21 cellular contexts compared by ENCODE assay signal in the genomic region with DNA sequence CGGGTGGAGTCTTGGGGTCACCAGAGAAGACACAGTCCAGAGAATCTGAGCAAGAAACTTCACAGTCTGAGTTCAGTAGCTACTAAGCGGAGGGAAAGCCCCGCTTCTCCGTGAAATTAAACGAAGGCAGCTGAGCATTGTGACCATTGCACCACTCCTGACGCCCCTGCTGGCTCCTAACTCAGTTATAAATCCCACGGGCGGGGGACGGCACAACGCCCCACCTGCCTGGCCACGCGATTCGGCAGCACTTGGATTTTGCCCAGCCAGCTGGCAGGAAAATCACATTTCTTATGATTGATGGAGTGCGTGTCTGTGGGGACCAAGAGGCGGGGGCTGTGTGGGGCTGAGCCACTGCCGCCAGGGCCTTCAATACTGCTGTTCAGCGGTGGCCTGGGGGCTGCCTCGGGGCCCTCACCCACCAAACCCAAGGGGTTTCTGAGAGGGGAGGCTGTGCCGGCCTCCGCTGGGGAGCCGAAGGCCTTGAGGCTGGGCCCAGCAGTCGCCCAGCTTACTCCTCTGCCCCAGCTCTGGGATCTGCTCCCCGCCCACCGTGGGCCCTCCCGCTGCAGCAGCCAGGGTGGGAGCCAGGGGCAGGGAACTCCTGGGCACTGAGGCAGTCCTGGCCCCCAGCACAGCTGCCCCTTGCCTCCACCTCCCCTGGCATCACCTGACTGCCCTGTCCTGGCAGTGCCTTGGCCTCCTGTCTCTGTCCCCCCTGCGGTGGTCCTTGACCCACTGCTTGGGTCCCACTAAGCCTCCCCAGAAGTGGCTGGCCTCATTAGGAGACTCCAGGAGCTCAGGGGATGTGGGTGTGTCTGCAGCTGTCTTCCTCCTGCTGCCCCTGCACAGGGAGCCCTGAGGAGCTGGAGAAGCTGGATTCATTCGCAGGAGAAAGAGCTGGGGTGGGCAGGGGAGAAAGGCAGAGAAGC. TPM values are rescaled to one million over a fixed set of nuclear protein-coding genes. Genes with fewer than 3 reads are reported as not detected.
DNase-seq lines count a peak whose midpoint lies in the region; ATAC-seq and TF ChIP-seq lines count a peak whose summit lies in the region.
"Had no signal": no experiment of that assay in that cellular context is flagged by ENCODE, and none has a peak within 500 bp of the region (broad histone marks: within the 10 kb centered on the region; RNA-seq: fewer than 3 reads in every experiment).

No MANE protein-coding gene starts in this region.

- TF ChIP-seq POLR2A in uterus (IDR thresholded peaks at IDR 0.05) (no peak), stomach (IDR thresholded peaks at IDR 0.05) (no peak)

- H3K4me1 ChIP-seq in mesenchymal stem cell (ENCODE audit: control insufficient read depth, insufficient read depth, low read depth, low read length): peaks cover 10% of the 10 kb centered on the region
- peaks cover 0 to 4% of the 10 kb centered on the region in 2 donors for H3K4me1 ChIP-seq in uterus
- H3K4me1 ChIP-seq in stomach: peaks cover 0 to 4% (median 0%) of the 10 kb centered on the region in 4 donors
- H3K4me1 ChIP-seq: Caco-2 had no signal

- TF ChIP-seq CTCF in uterus (IDR thresholded peaks at IDR 0.05) (no peak), stomach (IDR thresholded peaks at IDR 0.05) (no peak)

- no peak overlapping the region for H2AK5ac ChIP-seq in mesenchymal stem cell (ENCODE audit: low read length, severe bottlenecking)

- no peak overlapping the region for H2BK5ac ChIP-seq in mesenchymal stem cell (ENCODE audit: low read depth, low read length, poor library complexity, severe bottlenecking)

- WGBS in mesenchymal stem cell: 90% methylated on average over 27 of the region's 27 CpGs
- WGBS in stomach, 5 donors: 68 to 73% (median 72%) methylated on average over 23 to 27 of the region's 27 CpGs

- intact Hi-C loops in uterus (cut with DNase I; ENCODE audit: low total_unique reads): no loop called here
- intact Hi-C loops in stomach (cut with DNase I; ENCODE audit: low total_unique reads): no loop called here

- H3K14ac ChIP-seq in mesenchymal stem cell (ENCODE audit: low read length in 2 of 2): no peak overlapping the region

- no peak overlapping the region for H3K4ac ChIP-seq in mesenchymal stem cell (ENCODE audit: low read depth in 1 of 2, low read length in 2 of 2)

- no peak overlapping the region for H2BK12ac ChIP-seq in mesenchymal stem cell (ENCODE audit: low read length in 2 of 2)

- H2BK15ac ChIP-seq in mesenchymal stem cell (ENCODE audit: low read depth, poor library complexity, severe bottlenecking): peak overlapping the region; percentile 12

- H3K9ac ChIP-seq in mesenchymal stem cell (ENCODE audit: low read length): no peak overlapping the region

- H3K18ac ChIP-seq in mesenchymal stem cell (ENCODE audit: low read depth in 1 of 2, low read length in 2 of 2): no peak overlapping the region

- H3K4me2 ChIP-seq in mesenchymal stem cell (ENCODE audit: low read length, poor library complexity, severe bottlenecking): no peak overlapping the region

- H4K91ac ChIP-seq in mesenchymal stem cell (ENCODE audit: low read length): no peak overlapping the region

- H3K27ac ChIP-seq in mesenchymal stem cell (ENCODE audit: low read length, poor library complexity, severe bottlenecking) (no peak overlapping the region), uterus (peak overlapping the region; percentile 24 to 64), stomach (no peak overlapping the region)

- H3K79me1 ChIP-seq in mesenchymal stem cell (replicated peaks; ENCODE audit: low read length, poor library complexity, severe bottlenecking): no peaks in the 10 kb centered on the region

- H3K27me3 ChIP-seq in mesenchymal stem cell (ENCODE audit: control insufficient read depth in 1 of 2, insufficient read depth in 1 of 2, low read length in 2 of 2) (peaks cover 48 to 85% of the 10 kb centered on the region in 2 experiments), uterus (no peaks in the 10 kb centered on the region), stomach (peaks cover 0 to 65% (median 9%) of the 10 kb centered on the region in 3 donors)

- TF ChIP-seq EP300 in stomach (IDR thresholded peaks at IDR 0.05): no peak

- no peak overlapping the region for H4K8ac ChIP-seq in mesenchymal stem cell (ENCODE audit: low read length)

- no peak overlapping the region for H2BK120ac ChIP-seq in mesenchymal stem cell (ENCODE audit: low read depth, low read length)

- H3K23ac ChIP-seq in mesenchymal stem cell (ENCODE audit: low read length in 2 of 2): no peak overlapping the region

- H3K36me3 ChIP-seq in mesenchymal stem cell (ENCODE audit: control insufficient read depth in 1 of 2, insufficient read depth in 2 of 2, low read depth in 1 of 2, low read length in 2 of 2) (no peaks in the 10 kb centered on the region), uterus (no peaks in the 10 kb centered on the region), stomach (no peaks in the 10 kb centered on the region)

- no peak for ATAC-seq in HG03571 (IDR thresholded peaks at IDR 0.05; ENCODE audit: unreplicated experiment)
- ATAC-seq: HCT116, K562, PC-3 had no signal

- H3K9me3 ChIP-seq in mesenchymal stem cell (ENCODE audit: control insufficient read depth, low read length) (no peaks in the 10 kb centered on the region), uterus (no peaks in the 10 kb centered on the region), stomach (no peaks in the 10 kb centered on the region)
- H3K9me3 ChIP-seq: Caco-2 had no signal

- H2AFZ ChIP-seq in mesenchymal stem cell (ENCODE audit: low read depth, low read length): no peak overlapping the region

- DNase-seq in NCI-H82 (lab: John Stamatoyannopoulos, UW): peak; percentile 51
- DNase-seq in NCI-H82 treated with DMSO at 0.1 percent for 48 hours (lab: John Stamatoyannopoulos, UW; ENCODE audit: unreplicated experiment): no peak
- DNase-seq in NCI-H69 (lab: John Stamatoyannopoulos, UW): peak; percentile 18
- no peak for DNase-seq in mesenchymal stem cell
- peak in 1 of 2 donors; percentile 46 for DNase-seq in uterus
- no peak for DNase-seq in stomach
- DNase-seq in COR-L47 (lab: John Stamatoyannopoulos, UW): no peak
- DNase-seq: ACHN; Caco-2; CD4-positive, CD25-positive, alpha-beta regulatory T cell; GF-D8; NCI-H1105 treated with DMSO at 0.1 percent for 48 hours; NCI-H1694; NCI-H2107; PC-3; RPMI8226; SIG-M5; T-helper 1 cell had no signal

- H3K4me3 ChIP-seq in mesenchymal stem cell (ENCODE audit: insufficient read depth in 1 of 2, low read depth in 1 of 2, low read length in 2 of 2): no peak overlapping the region
- no peak overlapping the region for H3K4me3 ChIP-seq in uterus
- H3K4me3 ChIP-seq in stomach: no peak overlapping the region
- H3K4me3 ChIP-seq: K562 had no signal

RNA-seq across cellular contexts. Expression of gene SHISAL1, which starts 30.8 kb away (rescaled TPM):
- 1.9 TPM for polyA plus RNA-seq in mesenchymal stem cell (2013, experiment 1 of 2)
- polyA plus RNA-seq in mesenchymal stem cell (2013, experiment 2 of 2): 1.9 TPM
- total RNA-seq in uterus: 10 to 100 TPM in 2 of 4 donors, 1 to 10 TPM in 2; 4.7 to 44.2 (median 22.9) TPM
- total RNA-seq in stomach: 10 to 100 TPM in 1 of 5 donors, 1 to 10 TPM in 3, under 1 TPM in 1; 0.45 to 19.3 (median 3.3) TPM
- 1 to 10 TPM in 1 of 3 donors, under 1 TPM in 2; 0.43 to 1.3 (median 0.46) TPM for polyA plus RNA-seq in stomach
- total RNA-seq: Caco-2; CD4-positive, CD25-positive, alpha-beta regulatory T cell; K562 had no signal
- polyA plus RNA-seq: CD4-positive, CD25-positive, alpha-beta regulatory T cell; K562 had no signal

Comparison
In these comparisons a context has a peak if more than half of its experiments do, and no peak if none do; other contexts are left out.
1. DNase-seq: peak in NCI-H82 (single experiment) and NCI-H69 (single experiment); none in NCI-H82 treated with DMSO at 0.1 percent for 48 hours (single experiment), mesenchymal stem cell (single experiment), stomach (single experiment) and COR-L47 (single experiment).
2. H3K27ac ChIP-seq: peak in uterus (2 of 2); none in mesenchymal stem cell (single experiment) and stomach (0 of 5).